ENCODE assay signal across 11 cellular contexts in genomic region chr15:90936823-90937222, GRCh38. TPM values are rescaled to one million over a fixed set of nuclear protein-coding genes. Genes with fewer than 3 reads are reported as not detected.
DNase-seq lines count a peak whose midpoint lies in the region; ATAC-seq and TF ChIP-seq lines count a peak whose summit lies in the region.
"Had no signal": no experiment of that assay in that cellular context is flagged by ENCODE, and none has a peak within 500 bp of the region (broad histone marks: within the 10 kb centered on the region; RNA-seq: fewer than 3 reads in every experiment).

No MANE protein-coding gene starts in this region.

- H3K27ac ChIP-seq in OCI-LY1 (ENCODE audit: low read depth, low read length, poor library complexity, severe bottlenecking): no peak overlapping the region

- H3K27me3 ChIP-seq in OCI-LY1 (ENCODE audit: insufficient read depth, low read length): no peaks in the 10 kb centered on the region
- H3K27me3 ChIP-seq: upper lobe of left lung had no signal

- TF ChIP-seq CTCF in OCI-LY1 (IDR thresholded peaks at IDR 0.05; ENCODE audit: low read length): no peak
- no peak for TF ChIP-seq CTCF in progenitor cell of endocrine pancreas (IDR thresholded peaks at IDR 0.05; ENCODE audit: unreplicated experiment)

- H3K9me2 ChIP-seq in OCI-LY1 (ENCODE audit: low read depth, low read length): no peaks in the 10 kb centered on the region

- no peaks in the 10 kb centered on the region for H3K9me3 ChIP-seq in OCI-LY1 (ENCODE audit: low read length)
- H3K9me3 ChIP-seq: upper lobe of left lung had no signal

- H3K79me2 ChIP-seq in OCI-LY1 (ENCODE audit: insufficient read depth, low read length): no peaks in the 10 kb centered on the region

- peak overlapping the region; percentile 83; the same call in 1 of the 2 replicates for H3K4me2 ChIP-seq in OCI-LY1 (ENCODE audit: low read length)

- no peaks in the 10 kb centered on the region for H3F3A ChIP-seq in OCI-LY1 (ENCODE audit: insufficient read depth, low read length)

- no peak overlapping the region for H2AFZ ChIP-seq in OCI-LY1 (ENCODE audit: low read length)

- CTCF ChIA-PET in activated CD8-positive, alpha-beta memory T cell treated with anti-CD3 and anti-CD28 coated beads, Interleukin-2, amount 10 ng/mL, durations not matched to agents 7 days and 5 days (lab: Charles Lee): interaction anchor here (7.4 to 8.6 kb wide), 2 partner anchors 18 to 35 kb away, joined by 101 to 181 read pairs; partner anchors contain the start of genes MAN2A2 and RCCD1

- peak overlapping the region; percentile 81 for H3K4me3 Mint-ChIP-seq in activated CD8-positive, alpha-beta memory T cell treated with anti-CD3 and anti-CD28 coated beads, Interleukin-2, amount 10 ng/mL, durations not matched to agents 7 days and 5 days
- H3K4me3 Mint-ChIP-seq in central memory CD8-positive, alpha-beta T cell: peak overlapping the region; percentile 81
- H3K4me3 Mint-ChIP-seq in progenitor cell of endocrine pancreas (ENCODE audit: low read depth): peak overlapping the region; percentile 89

- H3K4me3 ChIP-seq in OCI-LY1 (ENCODE audit: low read depth, low read length, poor library complexity, severe bottlenecking): peak overlapping the region; percentile 75

- H3K9ac ChIP-seq in OCI-LY1 (ENCODE audit: low read length): no peak overlapping the region; the same call in 1 of the 2 replicates

- H3K4me1 Mint-ChIP-seq in activated CD8-positive, alpha-beta memory T cell treated with anti-CD3 and anti-CD28 coated beads, Interleukin-2, amount 10 ng/mL, durations not matched to agents 7 days and 5 days: peaks cover 38% of the 10 kb centered on the region
- peaks cover 34% of the 10 kb centered on the region for H3K4me1 Mint-ChIP-seq in central memory CD8-positive, alpha-beta T cell
- peaks cover 12% of the 10 kb centered on the region for H3K4me1 Mint-ChIP-seq in progenitor cell of endocrine pancreas (ENCODE audit: low read depth)

- H3K36me3 Mint-ChIP-seq in activated CD8-positive, alpha-beta memory T cell treated with anti-CD3 and anti-CD28 coated beads, Interleukin-2, amount 10 ng/mL, durations not matched to agents 7 days and 5 days: peaks cover 27% of the 10 kb centered on the region
- peaks cover 29% of the 10 kb centered on the region for H3K36me3 Mint-ChIP-seq in central memory CD8-positive, alpha-beta T cell (ENCODE audit: insufficient read depth)
- H3K36me3 Mint-ChIP-seq in progenitor cell of endocrine pancreas (ENCODE audit: insufficient read depth): peaks cover 13% of the 10 kb centered on the region

- H3K9me3 Mint-ChIP-seq in activated CD8-positive, alpha-beta memory T cell treated with anti-CD3 and anti-CD28 coated beads, Interleukin-2, amount 10 ng/mL, durations not matched to agents 7 days and 5 days (ENCODE audit: low read depth): no peaks in the 10 kb centered on the region
- H3K9me3 Mint-ChIP-seq in central memory CD8-positive, alpha-beta T cell: no peaks in the 10 kb centered on the region
- H3K9me3 Mint-ChIP-seq in progenitor cell of endocrine pancreas (ENCODE audit: low read depth): no peaks in the 10 kb centered on the region

- no peaks in the 10 kb centered on the region for H4K20me1 ChIP-seq in OCI-LY1 (ENCODE audit: insufficient read depth, low read length)

- no peak overlapping the region for H3K27ac Mint-ChIP-seq in activated CD8-positive, alpha-beta memory T cell treated with anti-CD3 and anti-CD28 coated beads, Interleukin-2, amount 10 ng/mL, durations not matched to agents 7 days and 5 days
- H3K27ac Mint-ChIP-seq in central memory CD8-positive, alpha-beta T cell (ENCODE audit: low read depth): peak overlapping the region; percentile 88
- no peak overlapping the region for H3K27ac Mint-ChIP-seq in progenitor cell of endocrine pancreas

- no peaks in the 10 kb centered on the region for H3K27me3 Mint-ChIP-seq in activated CD8-positive, alpha-beta memory T cell treated with anti-CD3 and anti-CD28 coated beads, Interleukin-2, amount 10 ng/mL, durations not matched to agents 7 days and 5 days
- no peaks in the 10 kb centered on the region for H3K27me3 Mint-ChIP-seq in central memory CD8-positive, alpha-beta T cell
- no peaks in the 10 kb centered on the region for H3K27me3 Mint-ChIP-seq in progenitor cell of endocrine pancreas

- no peak for DNase-seq in activated CD8-positive, alpha-beta memory T cell treated with anti-CD3 and anti-CD28 coated beads, Interleukin-2, amount 10 ng/mL, durations not matched to agents 7 days and 5 days
- no peak for DNase-seq in activated CD8-positive, alpha-beta memory T cell treated with anti-CD3 and anti-CD28 coated beads, Interleukin-2, amount 50 U/mL, for 48 hours
- DNase-seq in central memory CD8-positive, alpha-beta T cell (ENCODE audit: low spot score in 2 of 2): no peak
- no peak for DNase-seq in progenitor cell of endocrine pancreas (ENCODE audit: low spot score, unreplicated experiment)
- no peak for DNase-seq in T-helper 9 cell
- no peak for DNase-seq in UCSD-AML1 (lab: John Stamatoyannopoulos, UW; ENCODE audit: unreplicated experiment)
- DNase-seq in NCI-H524 (lab: John Stamatoyannopoulos, UW): no peak
- DNase-seq: Kasumi-1, upper lobe of left lung had no signal

- H3K36me3 ChIP-seq in OCI-LY1 (ENCODE audit: insufficient read depth, low read length): peaks cover 35% of the 10 kb centered on the region

- H3K4me1 ChIP-seq in OCI-LY1 (ENCODE audit: insufficient read depth, low read length, severe bottlenecking): peaks cover 31% of the 10 kb centered on the region

- ATAC-seq in activated CD8-positive, alpha-beta memory T cell treated with anti-CD3 and anti-CD28 coated beads, Interleukin-2, amount 10 ng/mL, durations not matched to agents 7 days and 5 days: no peak
- ATAC-seq in central memory CD8-positive, alpha-beta T cell (replicated peaks; ENCODE audit: extremely low read depth, poor library complexity, severe bottlenecking): no peak
- ATAC-seq: sciatic nerve had no signal

RNA-seq across cellular contexts. Expression of gene UNC45A, which starts 1.7 kb away (rescaled TPM):
- 10 to 100 TPM; 76.3 to 84.4 TPM for total RNA-seq in activated CD8-positive, alpha-beta memory T cell treated with anti-CD3 and anti-CD28 coated beads, Interleukin-2, amount 10 ng/mL, durations not matched to agents 7 days and 5 days
- total RNA-seq in progenitor cell of endocrine pancreas: 83.4 and 90.6 TPM in 2 replicates

RNA-seq across cellular contexts. Expression of gene HDDC3, which starts 4.5 kb away (rescaled TPM):
- total RNA-seq in activated CD8-positive, alpha-beta memory T cell treated with anti-CD3 and anti-CD28 coated beads, Interleukin-2, amount 10 ng/mL, durations not matched to agents 7 days and 5 days: 10 to 100 TPM; 33.2 to 39.3 TPM
- total RNA-seq in progenitor cell of endocrine pancreas: 14.5 and 16.6 TPM in 2 replicates

RNA-seq across cellular contexts. Expression of gene RCCD1, which starts 17.9 kb away (rescaled TPM):
- 10 to 100 TPM; 35.4 to 50.1 TPM for total RNA-seq in activated CD8-positive, alpha-beta memory T cell treated with anti-CD3 and anti-CD28 coated beads, Interleukin-2, amount 10 ng/mL, durations not matched to agents 7 days and 5 days
- 20.6 and 23.0 TPM in 2 replicates for total RNA-seq in progenitor cell of endocrine pancreas

RNA-seq across cellular contexts. Expression of gene MAN2A2, which starts 33.7 kb away (rescaled TPM):
- 100 to 1,000 TPM; 174 to 183 TPM for total RNA-seq in activated CD8-positive, alpha-beta memory T cell treated with anti-CD3 and anti-CD28 coated beads, Interleukin-2, amount 10 ng/mL, durations not matched to agents 7 days and 5 days
- 111 and 117 TPM in 2 replicates for total RNA-seq in progenitor cell of endocrine pancreas

RNA-seq across cellular contexts. Expression of gene FES, which starts 52.5 kb away (rescaled TPM):
- total RNA-seq in activated CD8-positive, alpha-beta memory T cell treated with anti-CD3 and anti-CD28 coated beads, Interleukin-2, amount 10 ng/mL, durations not matched to agents 7 days and 5 days: 10 to 100 TPM; 55.7 to 61.2 TPM
- 13.8 and 16.2 TPM in 2 replicates for total RNA-seq in progenitor cell of endocrine pancreas
